ENCODE assay signal across 1 cellular context in genomic region chr18:13868501-13869271, GRCh38.
TF ChIP-seq lines count a peak whose summit lies in the region.

No MANE protein-coding gene starts in this region.

TF ChIP-seq in GM23338, 12 proteins besides CTCF, POLR2A, EP300 and RAD21 (continued from another document):
- no peak for TF ChIP-seq REST (IDR thresholded peaks at IDR 0.05; ENCODE audit: unreplicated experiment)
